Comparison of ENCODE assay signal across 1 cellular context in genomic region chr16:28824548-28824973, GRCh38.
TF ChIP-seq lines count a peak whose summit lies in the region.

No MANE protein-coding gene starts in this region.

TF ChIP-seq in K562, 482 proteins besides CTCF, POLR2A, EP300 and RAD21 (continued from another document and continues in another):
- no peak for TF ChIP-seq ATF6 (CRISPR knock-in tag; IDR thresholded peaks at IDR 0.05)
- no peak for TF ChIP-seq GATAD2B (IDR thresholded peaks at IDR 0.05; ENCODE audit: borderline replicate concordance)
- no peak for TF ChIP-seq GTF2A2 (tag; IDR thresholded peaks at IDR 0.05)
- TF ChIP-seq ZNF778 (CRISPR knock-in tag; IDR thresholded peaks at IDR 0.05), result no peak
- no peak for TF ChIP-seq ELF4 (CRISPR knock-in tag; IDR thresholded peaks at IDR 0.05)
- TF ChIP-seq PYGO2 (tag; IDR thresholded peaks at IDR 0.05), result no peak
- no peak for TF ChIP-seq IFI16 (CRISPR knock-in tag; IDR thresholded peaks at IDR 0.05)
- TF ChIP-seq, protein P1, sequence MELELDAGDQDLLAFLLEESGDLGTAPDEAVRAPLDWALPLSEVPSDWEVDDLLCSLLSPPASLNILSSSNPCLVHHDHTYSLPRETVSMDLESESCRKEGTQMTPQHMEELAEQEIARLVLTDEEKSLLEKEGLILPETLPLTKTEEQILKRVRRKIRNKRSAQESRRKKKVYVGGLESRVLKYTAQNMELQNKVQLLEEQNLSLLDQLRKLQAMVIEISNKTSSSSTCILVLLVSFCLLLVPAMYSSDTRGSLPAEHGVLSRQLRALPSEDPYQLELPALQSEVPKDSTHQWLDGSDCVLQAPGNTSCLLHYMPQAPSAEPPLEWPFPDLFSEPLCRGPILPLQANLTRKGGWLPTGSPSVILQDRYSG (tag; conservative IDR thresholded peaks at IDR 0.05; ENCODE audit: low read depth), result no peak
- no peak for TF ChIP-seq STAG1 (CRISPR knock-in tag; IDR thresholded peaks at IDR 0.05; ENCODE audit: borderline replicate concordance)
- TF ChIP-seq, protein P2, sequence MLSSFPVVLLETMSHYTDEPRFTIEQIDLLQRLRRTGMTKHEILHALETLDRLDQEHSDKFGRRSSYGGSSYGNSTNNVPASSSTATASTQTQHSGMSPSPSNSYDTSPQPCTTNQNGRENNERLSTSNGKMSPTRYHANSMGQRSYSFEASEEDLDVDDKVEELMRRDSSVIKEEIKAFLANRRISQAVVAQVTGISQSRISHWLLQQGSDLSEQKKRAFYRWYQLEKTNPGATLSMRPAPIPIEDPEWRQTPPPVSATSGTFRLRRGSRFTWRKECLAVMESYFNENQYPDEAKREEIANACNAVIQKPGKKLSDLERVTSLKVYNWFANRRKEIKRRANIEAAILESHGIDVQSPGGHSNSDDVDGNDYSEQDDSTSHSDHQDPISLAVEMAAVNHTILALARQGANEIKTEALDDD (IDR thresholded peaks at IDR 0.05), result no peak
- no peak for TF ChIP-seq ZNF23 (CRISPR knock-in tag; IDR thresholded peaks at IDR 0.05)
- no peak for TF ChIP-seq TEAD1 (CRISPR knock-in tag; IDR thresholded peaks at IDR 0.05)
- TF ChIP-seq, protein P3, sequence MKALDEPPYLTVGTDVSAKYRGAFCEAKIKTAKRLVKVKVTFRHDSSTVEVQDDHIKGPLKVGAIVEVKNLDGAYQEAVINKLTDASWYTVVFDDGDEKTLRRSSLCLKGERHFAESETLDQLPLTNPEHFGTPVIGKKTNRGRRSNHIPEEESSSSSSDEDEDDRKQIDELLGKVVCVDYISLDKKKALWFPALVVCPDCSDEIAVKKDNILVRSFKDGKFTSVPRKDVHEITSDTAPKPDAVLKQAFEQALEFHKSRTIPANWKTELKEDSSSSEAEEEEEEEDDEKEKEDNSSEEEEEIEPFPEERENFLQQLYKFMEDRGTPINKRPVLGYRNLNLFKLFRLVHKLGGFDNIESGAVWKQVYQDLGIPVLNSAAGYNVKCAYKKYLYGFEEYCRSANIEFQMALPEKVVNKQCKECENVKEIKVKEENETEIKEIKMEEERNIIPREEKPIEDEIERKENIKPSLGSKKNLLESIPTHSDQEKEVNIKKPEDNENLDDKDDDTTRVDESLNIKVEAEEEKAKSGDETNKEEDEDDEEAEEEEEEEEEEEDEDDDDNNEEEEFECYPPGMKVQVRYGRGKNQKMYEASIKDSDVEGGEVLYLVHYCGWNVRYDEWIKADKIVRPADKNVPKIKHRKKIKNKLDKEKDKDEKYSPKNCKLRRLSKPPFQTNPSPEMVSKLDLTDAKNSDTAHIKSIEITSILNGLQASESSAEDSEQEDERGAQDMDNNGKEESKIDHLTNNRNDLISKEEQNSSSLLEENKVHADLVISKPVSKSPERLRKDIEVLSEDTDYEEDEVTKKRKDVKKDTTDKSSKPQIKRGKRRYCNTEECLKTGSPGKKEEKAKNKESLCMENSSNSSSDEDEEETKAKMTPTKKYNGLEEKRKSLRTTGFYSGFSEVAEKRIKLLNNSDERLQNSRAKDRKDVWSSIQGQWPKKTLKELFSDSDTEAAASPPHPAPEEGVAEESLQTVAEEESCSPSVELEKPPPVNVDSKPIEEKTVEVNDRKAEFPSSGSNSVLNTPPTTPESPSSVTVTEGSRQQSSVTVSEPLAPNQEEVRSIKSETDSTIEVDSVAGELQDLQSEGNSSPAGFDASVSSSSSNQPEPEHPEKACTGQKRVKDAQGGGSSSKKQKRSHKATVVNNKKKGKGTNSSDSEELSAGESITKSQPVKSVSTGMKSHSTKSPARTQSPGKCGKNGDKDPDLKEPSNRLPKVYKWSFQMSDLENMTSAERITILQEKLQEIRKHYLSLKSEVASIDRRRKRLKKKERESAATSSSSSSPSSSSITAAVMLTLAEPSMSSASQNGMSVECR (CRISPR knock-in tag; IDR thresholded peaks at IDR 0.05), result no peak
- TF ChIP-seq CHAMP1 (IDR thresholded peaks at IDR 0.05), result no peak
- TF ChIP-seq TARDBP (IDR thresholded peaks at IDR 0.05), result no peak
- TF ChIP-seq HIVEP1 (CRISPR knock-in tag; IDR thresholded peaks at IDR 0.05), result no peak
- TF ChIP-seq ZZZ3 (IDR thresholded peaks at IDR 0.05), result no peak
- TF ChIP-seq MTA1 (IDR thresholded peaks at IDR 0.05; ENCODE audit: borderline replicate concordance), result no peak
- no peak for TF ChIP-seq CREM (IDR thresholded peaks at IDR 0.05; ENCODE audit: low read depth)
- no peak for TF ChIP-seq BRF2 (IDR thresholded peaks at IDR 0.05; ENCODE audit: borderline replicate concordance, insufficient read depth, insufficient read length)
- TF ChIP-seq, protein P4, sequence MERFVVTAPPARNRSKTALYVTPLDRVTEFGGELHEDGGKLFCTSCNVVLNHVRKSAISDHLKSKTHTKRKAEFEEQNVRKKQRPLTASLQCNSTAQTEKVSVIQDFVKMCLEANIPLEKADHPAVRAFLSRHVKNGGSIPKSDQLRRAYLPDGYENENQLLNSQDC (CRISPR knock-in tag; IDR thresholded peaks at IDR 0.05), result no peak
- TF ChIP-seq WHSC1 (IDR thresholded peaks at IDR 0.05; ENCODE audit: low read length), result no peak
- TF ChIP-seq COPS2 (conservative IDR thresholded peaks at IDR 0.05), result no peak
- TF ChIP-seq MEF2A (IDR thresholded peaks at IDR 0.05; ENCODE audit: control insufficient read depth, low read depth, low read length), result no peak
- TF ChIP-seq ZNF277 (CRISPR knock-in tag; IDR thresholded peaks at IDR 0.05; ENCODE audit: borderline replicate concordance), result no peak
- TF ChIP-seq PHF21A (IDR thresholded peaks at IDR 0.05; ENCODE audit: borderline replicate concordance, low read depth), result no peak
- TF ChIP-seq ZNF316 (IDR thresholded peaks at IDR 0.05), result no peak
- TF ChIP-seq ZNF347 (CRISPR knock-in tag; IDR thresholded peaks at IDR 0.05; ENCODE audit: low read depth), result no peak
- no peak for TF ChIP-seq HCFC1 (IDR thresholded peaks at IDR 0.05; ENCODE audit: low read depth, low read length)
- no peak for TF ChIP-seq ID3 (CRISPR knock-in tag; IDR thresholded peaks at IDR 0.05)
- TF ChIP-seq ID3 (tag; IDR thresholded peaks at IDR 0.05), result no peak
- no peak for TF ChIP-seq NFE2L1 (tag; IDR thresholded peaks at IDR 0.05; ENCODE audit: borderline replicate concordance, low read depth)
- no peak for TF ChIP-seq RBM39 (optimal IDR thresholded peaks at IDR 0.05; ENCODE audit: low read depth, low read length)
- no peak for TF ChIP-seq RFX5 (IDR thresholded peaks at IDR 0.05; ENCODE audit: low read depth, low read length)
- TF ChIP-seq KLF10 (CRISPR knock-in tag; IDR thresholded peaks at IDR 0.05), result no peak
- TF ChIP-seq ZNF253 (CRISPR knock-in tag; conservative IDR thresholded peaks at IDR 0.05), result no peak
- TF ChIP-seq HDAC1 (IDR thresholded peaks at IDR 0.05), result no peak
- no peak for TF ChIP-seq SRSF3 (IDR thresholded peaks at IDR 0.05; ENCODE audit: insufficient read depth, low read length)
- no peak for TF ChIP-seq ETS2 (tag; IDR thresholded peaks at IDR 0.05; ENCODE audit: borderline replicate concordance, poor library complexity, severe bottlenecking)
- no peak for TF ChIP-seq ASH1L (IDR thresholded peaks at IDR 0.05; ENCODE audit: borderline replicate concordance, low read depth, partially characterized antibody)
- TF ChIP-seq ARID2 (IDR thresholded peaks at IDR 0.05), result no peak
- TF ChIP-seq, protein P5, sequence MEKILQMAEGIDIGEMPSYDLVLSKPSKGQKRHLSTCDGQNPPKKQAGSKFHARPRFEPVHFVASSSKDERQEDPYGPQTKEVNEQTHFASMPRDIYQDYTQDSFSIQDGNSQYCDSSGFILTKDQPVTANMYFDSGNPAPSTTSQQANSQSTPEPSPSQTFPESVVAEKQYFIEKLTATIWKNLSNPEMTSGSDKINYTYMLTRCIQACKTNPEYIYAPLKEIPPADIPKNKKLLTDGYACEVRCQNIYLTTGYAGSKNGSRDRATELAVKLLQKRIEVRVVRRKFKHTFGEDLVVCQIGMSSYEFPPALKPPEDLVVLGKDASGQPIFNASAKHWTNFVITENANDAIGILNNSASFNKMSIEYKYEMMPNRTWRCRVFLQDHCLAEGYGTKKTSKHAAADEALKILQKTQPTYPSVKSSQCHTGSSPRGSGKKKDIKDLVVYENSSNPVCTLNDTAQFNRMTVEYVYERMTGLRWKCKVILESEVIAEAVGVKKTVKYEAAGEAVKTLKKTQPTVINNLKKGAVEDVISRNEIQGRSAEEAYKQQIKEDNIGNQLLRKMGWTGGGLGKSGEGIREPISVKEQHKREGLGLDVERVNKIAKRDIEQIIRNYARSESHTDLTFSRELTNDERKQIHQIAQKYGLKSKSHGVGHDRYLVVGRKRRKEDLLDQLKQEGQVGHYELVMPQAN (IDR thresholded peaks at IDR 0.05; ENCODE audit: borderline replicate concordance), result no peak
- TF ChIP-seq TAL1 (IDR thresholded peaks at IDR 0.05), result no peak
- TF ChIP-seq PML (IDR thresholded peaks at IDR 0.05; ENCODE audit: low read length), result no peak
- no peak for TF ChIP-seq PTRF (tag; IDR thresholded peaks at IDR 0.05)
- TF ChIP-seq ZNF384 (IDR thresholded peaks at IDR 0.05; ENCODE audit: low read depth, low read length), result no peak
- no peak for TF ChIP-seq ZNF263 (CRISPR knock-in tag; IDR thresholded peaks at IDR 0.05; ENCODE audit: borderline replicate concordance)
- TF ChIP-seq CBFA2T3 (IDR thresholded peaks at IDR 0.05), result no peak
- TF ChIP-seq ZNF395 (CRISPR knock-in tag; IDR thresholded peaks at IDR 0.05), result no peak
- TF ChIP-seq NFE2 (IDR thresholded peaks at IDR 0.05; ENCODE audit: low read depth), result no peak
- TF ChIP-seq ZFP1 (CRISPR knock-in tag; IDR thresholded peaks at IDR 0.05), result no peak
- TF ChIP-seq ZC3H4 (CRISPR knock-in tag; IDR thresholded peaks at IDR 0.05; ENCODE audit: borderline replicate concordance), result no peak
- no peak for TF ChIP-seq HES1 (IDR thresholded peaks at IDR 0.05; ENCODE audit: low read depth)
- TF ChIP-seq SREBF1 (IDR thresholded peaks at IDR 0.05; ENCODE audit: borderline replicate concordance, low read depth, low read length), result no peak
- TF ChIP-seq KHSRP (IDR thresholded peaks at IDR 0.05), result no peak
